22 cellular contexts compared by ENCODE assay signal in genomic region chr15:92800013-92800412, GRCh38.
A peak's percentile ranks its signal among the peaks of the same experiment; 100 is the strongest.
DNase-seq lines count a peak whose midpoint lies in the region; ATAC-seq and TF ChIP-seq lines count a peak whose summit lies in the region.
"Had no signal": no experiment of that assay in that cellular context is flagged by ENCODE, and none has a peak within 500 bp of the region (broad histone marks: within the 10 kb centered on the region; RNA-seq: fewer than 3 reads in every experiment).

No MANE protein-coding gene starts in this region.

- RAD21 ChIA-PET in HCT116 (lab: Charles Lee; ENCODE audit: low non-redundant PET in 1 of 2, low total read pairs in 2 of 2, uncharacterized antibody in 2 of 2, unreplicated experiment in 2 of 2): no interaction called here

- no peaks in the 10 kb centered on the region; the same call in 1 of the 2 replicates for H3K9me3 Mint-ChIP-seq in HFFc6
- peaks cover 3% of the 10 kb centered on the region for H3K9me3 Mint-ChIP-seq in progenitor cell of endocrine pancreas (ENCODE audit: low read depth)
- H3K9me3 Mint-ChIP-seq: CD8-positive, alpha-beta T cell had no signal

- intact Hi-C loops in HCT116 (cut with micrococcal nuclease): no loop called here

- H2BK12ac ChIP-seq in trophoblast cell (ENCODE audit: low read length): no peak overlapping the region

- H3K4me2 ChIP-seq in HCT116 (ENCODE audit: low read length) (peak overlapping the region; percentile 82; the same call in 1 of the 2 replicates), trophoblast cell (ENCODE audit: low read length) (no peak overlapping the region)

- peaks cover 22% of the 10 kb centered on the region for H3K79me1 ChIP-seq in trophoblast cell (ENCODE audit: low read length)

- no peak overlapping the region for H4K8ac ChIP-seq in trophoblast cell (ENCODE audit: low read depth, low read length)

- ATAC-seq in HCT116 (no peak), T-helper 17 cell (no peak)
- ATAC-seq: CD8-positive, alpha-beta T cell; SK-N-SH treated with all-trans-retinoic acid at 6 μM for 48 hours had no signal

- no peak for TF ChIP-seq POLR2A in HCT116 (IDR thresholded peaks at IDR 0.05; ENCODE audit: borderline replicate concordance, extremely low read depth, insufficient read depth, insufficient read length)

- H3K18ac ChIP-seq in trophoblast cell (ENCODE audit: low read length): no peak overlapping the region

- H3K9me3 ChIP-seq in HCT116 (ENCODE audit: control insufficient read depth in 1 of 2, insufficient read depth in 1 of 2, low read depth in 1 of 2, low read length in 2 of 2) (no peaks in the 10 kb centered on the region), T-helper 17 cell (ENCODE audit: control insufficient read depth, low read length, poor library complexity, severe bottlenecking) (no peaks in the 10 kb centered on the region), trophoblast cell (ENCODE audit: insufficient read depth, low read depth, low read length) (no peaks in the 10 kb centered on the region)
- H3K9me3 ChIP-seq: Caco-2 had no signal

- POLR2A ChIA-PET in HCT116 (lab: Charles Lee): interaction anchor here (2.1 kb wide), 1 partner anchor 32 kb away, joined by 12 read pairs; no protein-coding TSS in a partner anchor

- no peak overlapping the region for H3K4me3 ChIP-seq in HCT116 (replicated peaks in 1 of 2; ENCODE audit: low read depth in 1 of 2, low read length in 2 of 2)
- H3K4me3 ChIP-seq in trophoblast cell (ENCODE audit: low read depth, low read length): no peak overlapping the region
- H3K4me3 ChIP-seq: GM23248 had no signal

- peak overlapping the region; percentile 99 for H3K27ac ChIP-seq in HCT116 (ENCODE audit: low read depth, low read length)
- no peak overlapping the region for H3K27ac ChIP-seq in trophoblast cell (ENCODE audit: low read depth, low read length)
- H3K27ac ChIP-seq: C4-2B had no signal

- H3K9ac ChIP-seq in HCT116 (ENCODE audit: low read length) (0 out of 2 replicates have a peak overlapping the region, but pooled peaks have one; percentile 64), trophoblast cell (ENCODE audit: low read length) (no peak overlapping the region)
- H3K9ac ChIP-seq: GM23248 had no signal

- H2AK5ac ChIP-seq in trophoblast cell (ENCODE audit: low read length): no peak overlapping the region

- no peak overlapping the region for H2BK120ac ChIP-seq in trophoblast cell (ENCODE audit: insufficient read depth, low read length, poor library complexity)

- H3K4me1 Mint-ChIP-seq in HFFc6 (ENCODE audit: low read depth): peaks cover 44% of the 10 kb centered on the region
- peaks cover 13% of the 10 kb centered on the region for H3K4me1 Mint-ChIP-seq in T-helper 17 cell
- peaks cover 7% of the 10 kb centered on the region for H3K4me1 Mint-ChIP-seq in progenitor cell of endocrine pancreas (ENCODE audit: low read depth)

- no peaks in the 10 kb centered on the region for H3K27me3 ChIP-seq in HCT116 (ENCODE audit: insufficient read depth, low read length)
- no peaks in the 10 kb centered on the region for H3K27me3 ChIP-seq in trophoblast cell (ENCODE audit: insufficient read depth, low read length)

- no peak overlapping the region for H2BK5ac ChIP-seq in trophoblast cell (ENCODE audit: low read depth, low read length, poor library complexity)

- no peak overlapping the region for H4K91ac ChIP-seq in trophoblast cell (ENCODE audit: low read depth, low read length)

- H3K23ac ChIP-seq in trophoblast cell (ENCODE audit: low read length): no peak overlapping the region

- no peak for TF ChIP-seq RAD21 in HCT116 (IDR thresholded peaks at IDR 0.05; ENCODE audit: low read depth)

- no peaks in the 10 kb centered on the region for H4K20me1 ChIP-seq in HCT116 (ENCODE audit: insufficient read depth)

- H4K12ac ChIP-seq in trophoblast cell (ENCODE audit: low read depth, low read length): no peak overlapping the region

- DNase-seq in HCT116 (ENCODE audit: low read depth, low spot score) (no peak), HFFc6 (no peak), T-helper 17 cell (no peak), progenitor cell of endocrine pancreas (ENCODE audit: low spot score, unreplicated experiment) (no peak), trophoblast cell (no peak), DMS53 (lab: John Stamatoyannopoulos, UW) (no peak), DMS 273 (lab: John Stamatoyannopoulos, UW; ENCODE audit: unreplicated experiment) (no peak), NCI-H1417 treated with DMSO at 0.1 percent for 48 hours (lab: John Stamatoyannopoulos, UW) (no peak)
- DNase-seq: Caco-2; CD8-positive, alpha-beta T cell; DMS 273 treated with DMSO at 0.1 percent for 48 hours; GM23248; H7; NCI-H1048; NCI-H1417; NCI-H1694 treated with DMSO at 0.1 percent for 48 hours; NCI-H2081; NCI-H2227 treated with DMSO at 0.1 percent for 48 hours; NCI-H526 treated with DMSO at 0.1 percent for 48 hours had no signal

- WGBS in trophoblast cell (ENCODE audit: extremely low coverage, insufficient coverage, insufficient read length): no CpG with 5 or more reads among the region's 2 CpGs

- no peaks in the 10 kb centered on the region for H3K9me2 ChIP-seq in HCT116 (ENCODE audit: insufficient read depth)

- H3K4me1 ChIP-seq in HCT116 (ENCODE audit: control insufficient read depth in 1 of 2, insufficient read depth in 2 of 2, low read length in 2 of 2) (peaks cover 51 to 72% of the 10 kb centered on the region in 2 experiments), trophoblast cell (ENCODE audit: control insufficient read depth in 1 of 2, insufficient read depth in 2 of 2, low read length in 2 of 2) (peaks cover 11 to 16% of the 10 kb centered on the region in 2 experiments)

- no peaks in the 10 kb centered on the region for H3K79me2 ChIP-seq in HCT116 (ENCODE audit: insufficient read depth, low read length)
- peaks cover 4% of the 10 kb centered on the region for H3K79me2 ChIP-seq in trophoblast cell (ENCODE audit: control insufficient read depth, insufficient read depth, low read length, poor library complexity)

- H2AFZ ChIP-seq in HCT116 (ENCODE audit: low read depth, low read length, poor library complexity, severe bottlenecking) (no peak overlapping the region), trophoblast cell (ENCODE audit: insufficient read depth, low read length, poor library complexity) (no peak overlapping the region)
- H2AFZ ChIP-seq: GM23248 had no signal

- H3K27me3 Mint-ChIP-seq in HFFc6 (ENCODE audit: insufficient read depth) (peaks cover 2% of the 10 kb centered on the region), T-helper 17 cell (no peaks in the 10 kb centered on the region), progenitor cell of endocrine pancreas (no peaks in the 10 kb centered on the region)
- H3K27me3 Mint-ChIP-seq: B cell had no signal

- TF ChIP-seq CTCF in HCT116 (IDR thresholded peaks at IDR 0.05 in 2 of 3, conservative IDR thresholded peaks at IDR 0.05 in 1 of 3; ENCODE audit: borderline replicate concordance in 1 of 3, insufficient read depth in 1 of 3, low read depth in 2 of 3, low read length in 2 of 3) (no peak), HFFc6 (IDR thresholded peaks at IDR 0.05) (no peak), progenitor cell of endocrine pancreas (IDR thresholded peaks at IDR 0.05; ENCODE audit: unreplicated experiment) (no peak)

- H3K36me3 ChIP-seq in HCT116 (ENCODE audit: control insufficient read depth in 1 of 2, insufficient read depth in 2 of 2, low read length in 2 of 2): no peaks in the 10 kb centered on the region
- no peaks in the 10 kb centered on the region for H3K36me3 ChIP-seq in trophoblast cell (ENCODE audit: control insufficient read depth in 1 of 2, insufficient read depth in 2 of 2, low read length in 2 of 2)

- H3K27ac Mint-ChIP-seq in HFFc6 (peak overlapping the region; percentile 52), T-helper 17 cell (peak overlapping the region; percentile 57), progenitor cell of endocrine pancreas (peak overlapping the region; percentile 16)
- H3K27ac Mint-ChIP-seq: B cell; CD8-positive, alpha-beta T cell had no signal

- 0 out of 2 replicates have a peak, but pooled peaks cover 3% of the 10 kb centered on the region for H3K36me3 Mint-ChIP-seq in HFFc6 (ENCODE audit: low read depth)
- H3K36me3 Mint-ChIP-seq in T-helper 17 cell (ENCODE audit: low read depth): peaks cover 6% of the 10 kb centered on the region
- H3K36me3 Mint-ChIP-seq in progenitor cell of endocrine pancreas (ENCODE audit: insufficient read depth): peaks cover 5% of the 10 kb centered on the region
- H3K36me3 Mint-ChIP-seq: CD8-positive, alpha-beta T cell had no signal

- H3K14ac ChIP-seq in trophoblast cell (ENCODE audit: low read length): no peak overlapping the region

- CTCF ChIA-PET in HCT116 (lab: Charles Lee): no interaction called here

- no TSS peak for BruUV-seq in HCT116 (replicated peaks; lab: Mats Ljungman, UMichigan)

- no peak overlapping the region for H3K4ac ChIP-seq in trophoblast cell (ENCODE audit: low read depth, low read length)

- H3K4me3 Mint-ChIP-seq in HFFc6: no peak overlapping the region
- H3K4me3 Mint-ChIP-seq in T-helper 17 cell: no peak overlapping the region
- H3K4me3 Mint-ChIP-seq in progenitor cell of endocrine pancreas (ENCODE audit: low read depth): no peak overlapping the region
- H3K4me3 Mint-ChIP-seq: B cell; CD8-positive, alpha-beta T cell had no signal

TF ChIP-seq in HCT116, 20 proteins besides CTCF, POLR2A, EP300 and RAD21 (continues in another document):
- TF ChIP-seq EGR1 (IDR thresholded peaks at IDR 0.05; ENCODE audit: low read depth): no peak
- TF ChIP-seq SRF (IDR thresholded peaks at IDR 0.05; ENCODE audit: low read depth): no peak
- TF ChIP-seq FOSL1 (IDR thresholded peaks at IDR 0.05; ENCODE audit: low read depth): no peak
- no peak for TF ChIP-seq CEBPB (IDR thresholded peaks at IDR 0.05; ENCODE audit: low read depth)
- TF ChIP-seq CBX3 (IDR thresholded peaks at IDR 0.05; ENCODE audit: low read depth): no peak
- TF ChIP-seq MAX (IDR thresholded peaks at IDR 0.05): no peak
- no peak for TF ChIP-seq YY1 (IDR thresholded peaks at IDR 0.05; ENCODE audit: extremely low read depth, insufficient replicate concordance, low read depth, low read length)
- TF ChIP-seq POLR2AphosphoS5 (IDR thresholded peaks at IDR 0.05; ENCODE audit: low read depth, low read length): no peak
- no peak for TF ChIP-seq ZFX (IDR thresholded peaks at IDR 0.05)
- TF ChIP-seq TCF7L2 (IDR thresholded peaks at IDR 0.05; ENCODE audit: borderline replicate concordance, extremely low read depth, insufficient read depth, insufficient read length): no peak
